10 cellular contexts compared by ENCODE assay signal in genomic region chr7:43904533-43905208, GRCh38. TPM values are rescaled to one million over a fixed set of nuclear protein-coding genes. Genes with fewer than 3 reads are reported as not detected.
DNase-seq lines count a peak whose midpoint lies in the region; ATAC-seq and TF ChIP-seq lines count a peak whose summit lies in the region.
"Had no signal": no experiment of that assay in that cellular context is flagged by ENCODE, and none has a peak within 500 bp of the region (broad histone marks: within the 10 kb centered on the region; RNA-seq: fewer than 3 reads in every experiment).

No MANE protein-coding gene starts in this region.

- ATAC-seq in esophagus mucosa = peak; percentile 60
- ATAC-seq in HG02610 (IDR thresholded peaks at IDR 0.05; ENCODE audit: unreplicated experiment) = no peak
- no peak for ATAC-seq in HG03095 (IDR thresholded peaks at IDR 0.05; ENCODE audit: unreplicated experiment)

- 90 to 94% (median 94%) methylated on average over 5 of the region's 5 CpGs for WGBS in ovary, 3 donors

- H3K36me3 ChIP-seq in ovary = no peaks in the 10 kb centered on the region

- DNase-seq in EH (ENCODE audit: low read depth) = peak; percentile 64
- peak; percentile 59 for DNase-seq in RKO (ENCODE audit: low spot score)
- peak; percentile 49 for DNase-seq in renal cortical epithelial cell (ENCODE audit: low read depth)
- no peak for DNase-seq in iPS-NIHi7 (ENCODE audit: extremely low spot score)
- DNase-seq in ovary = no peak
- DNase-seq: activated CD4-positive, CD25-positive, alpha-beta regulatory T cell; hippocampal formation had no signal

- intact Hi-C loops in ovary (cut with DNase I) = no loop called here

- H3K4me3 ChIP-seq in ovary = no peak overlapping the region

- no peak for TF ChIP-seq CTCF in ovary (IDR thresholded peaks at IDR 0.05)

- H3K4me1 ChIP-seq in ovary (ENCODE audit: insufficient read depth) = peaks cover 12% of the 10 kb centered on the region

- no peaks in the 10 kb centered on the region for H3K9me3 ChIP-seq in ovary

- no peak for TF ChIP-seq POLR2A in ovary (IDR thresholded peaks at IDR 0.05)

- H3K27ac ChIP-seq in ovary = peak overlapping the region in 1 of 2 donors; percentile 93

- TF ChIP-seq EP300 in ovary (IDR thresholded peaks at IDR 0.05) = no peak

- no peaks in the 10 kb centered on the region for H3K27me3 ChIP-seq in ovary

RNA-seq across cellular contexts. Expression of gene URGCP, which starts 1.7 kb away (rescaled TPM):
- total RNA-seq in esophagus mucosa (20.6 TPM), renal cortical epithelial cell (37.0 and 40.6 TPM in 2 replicates), ovary (10 to 100 TPM; 20.9 to 41.0 (median 38.8) TPM)
- 10 to 100 TPM; 19.3 to 55.1 TPM for polyA plus RNA-seq in ovary

RNA-seq across cellular contexts. Expression of gene UBE2D4, which starts 21.6 kb away (rescaled TPM):
- 9.2 TPM for total RNA-seq in esophagus mucosa
- 10.4 and 17.0 TPM in 2 replicates for total RNA-seq in renal cortical epithelial cell
- 10 to 100 TPM in 6 of 7 donors, 1 to 10 TPM in 1; 9.1 to 24.8 (median 19.1) TPM for total RNA-seq in ovary
- 10 to 100 TPM in 1 of 2 donors, 1 to 10 TPM in 1; 9.9 to 32.1 TPM for polyA plus RNA-seq in ovary

RNA-seq across cellular contexts. Expression of gene MRPS24, which starts 35.4 kb away (rescaled TPM):
- 123 TPM for total RNA-seq in esophagus mucosa
- 55.3 and 127 TPM in 2 replicates for total RNA-seq in renal cortical epithelial cell
- total RNA-seq in ovary = 100 to 1,000 TPM in 1 of 7 donors, 10 to 100 TPM in 6; 73.0 to 111 (median 90.9) TPM
- 100 to 1,000 TPM; 104 to 124 TPM for polyA plus RNA-seq in ovary

Comparison
In these comparisons a context has a peak if more than half of its experiments do, and no peak if none do; other contexts are left out.
1. DNase-seq: peak in EH (single experiment), RKO (single experiment) and renal cortical epithelial cell (single experiment); none in iPS-NIHi7 (single experiment) and ovary (0 of 5).